In the genomic region with DNA sequence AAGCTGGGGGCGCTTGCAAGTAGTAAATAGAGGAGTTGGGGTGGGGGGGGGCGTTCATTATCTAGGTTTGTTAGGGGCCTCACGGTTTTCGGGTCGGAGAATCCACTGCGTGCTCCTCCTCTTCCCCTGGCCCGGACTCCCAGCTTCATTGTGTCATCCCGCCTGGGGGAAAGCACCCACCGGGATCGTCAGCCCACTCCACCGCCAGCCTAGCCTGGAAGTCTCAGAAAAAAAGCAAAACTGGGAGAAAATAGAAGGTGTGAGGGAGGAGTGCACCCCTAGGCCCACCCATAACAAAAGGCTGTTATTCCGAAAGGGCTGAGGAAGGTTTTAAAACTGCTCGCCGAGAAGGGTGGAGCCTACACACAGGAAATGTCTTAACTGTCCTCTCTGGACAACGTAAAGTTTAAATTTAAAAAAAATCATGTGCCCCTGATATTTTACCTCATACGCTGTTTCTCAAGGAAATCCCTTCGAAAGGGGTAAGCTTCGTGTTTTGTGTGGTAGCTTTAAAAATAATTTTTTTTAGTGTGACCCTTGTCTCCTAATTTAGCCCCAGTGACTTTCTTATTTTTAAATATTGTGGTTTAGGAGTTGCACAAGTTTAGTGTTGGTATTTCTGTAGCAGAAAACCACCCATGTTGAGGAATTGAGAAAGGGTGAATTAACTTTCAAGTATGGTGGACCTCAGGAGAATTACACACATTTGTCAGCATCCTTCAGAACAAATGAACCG, we compare ENCODE assay signal across 8 cellular contexts.
A peak's percentile ranks its signal among the peaks of the same experiment; 100 is the strongest.
DNase-seq lines count a peak whose midpoint lies in the region; ATAC-seq and TF ChIP-seq lines count a peak whose summit lies in the region.

No MANE protein-coding gene starts in this region.

- peak overlapping the region; percentile 97 to 99 (median 98) for H3K4me3 Mint-ChIP-seq in IgD-negative memory B cell

- peak; percentile 47 for DNase-seq in NCI-H82 (lab: John Stamatoyannopoulos, UW)
- no peak for DNase-seq in NCI-H82 treated with DMSO at 0.1 percent for 48 hours (lab: John Stamatoyannopoulos, UW; ENCODE audit: unreplicated experiment)
- DNase-seq in activated CD4-positive, alpha-beta T cell treated with anti-CD3 and anti-CD28 coated beads, Interleukin-2, amount 50 U/mL, for 48 hours: peak; percentile 51
- DNase-seq in fibroblast of villous mesenchyme (ENCODE audit: low read depth): peak; percentile 91
- DNase-seq in omental fat pad (ENCODE audit: low spot score): no peak
- no peak for DNase-seq in hippocampal formation (lab: John Stamatoyannopoulos, UW)

- peaks cover 32 to 48% (median 47%) of the 10 kb centered on the region in 3 donors for H3K4me1 Mint-ChIP-seq in IgD-negative memory B cell

- H3K4me3 ChIP-seq in fibroblast of villous mesenchyme (ENCODE audit: low read depth, low read length): peak overlapping the region; percentile 75

- H3K9me3 Mint-ChIP-seq in IgD-negative memory B cell: no peaks in the 10 kb centered on the region

- H3K27ac Mint-ChIP-seq in IgD-negative memory B cell: peak overlapping the region; percentile 71 to 95 (median 94)

- no peak for TF ChIP-seq CTCF in fibroblast of villous mesenchyme (IDR thresholded peaks at IDR 0.05; ENCODE audit: insufficient read depth, low read depth, low read length)
- TF ChIP-seq CTCF in omental fat pad (IDR thresholded peaks at IDR 0.05): no peak

- peak; percentile 34 for ATAC-seq in GM21737 (IDR thresholded peaks at IDR 0.05; ENCODE audit: unreplicated experiment)
- ATAC-seq in omental fat pad (ENCODE audit: low FRiP score): peak; percentile 30

- no peaks in the 10 kb centered on the region for H3K27me3 Mint-ChIP-seq in IgD-negative memory B cell

- no peaks in the 10 kb centered on the region for H3K36me3 Mint-ChIP-seq in IgD-negative memory B cell

Comparison
In these comparisons a context has a peak if more than half of its experiments do, and no peak if none do; other contexts are left out.
1. DNase-seq: peak in NCI-H82 (single experiment), activated CD4-positive, alpha-beta T cell treated with anti-CD3 and anti-CD28 coated beads, Interleukin-2, amount 50 U/mL, for 48 hours (2 of 2) and fibroblast of villous mesenchyme (single experiment); none in NCI-H82 treated with DMSO at 0.1 percent for 48 hours (single experiment), omental fat pad (single experiment) and hippocampal formation (0 of 2).